ENCODE assay signal across 12 cellular contexts in the genomic region with DNA sequence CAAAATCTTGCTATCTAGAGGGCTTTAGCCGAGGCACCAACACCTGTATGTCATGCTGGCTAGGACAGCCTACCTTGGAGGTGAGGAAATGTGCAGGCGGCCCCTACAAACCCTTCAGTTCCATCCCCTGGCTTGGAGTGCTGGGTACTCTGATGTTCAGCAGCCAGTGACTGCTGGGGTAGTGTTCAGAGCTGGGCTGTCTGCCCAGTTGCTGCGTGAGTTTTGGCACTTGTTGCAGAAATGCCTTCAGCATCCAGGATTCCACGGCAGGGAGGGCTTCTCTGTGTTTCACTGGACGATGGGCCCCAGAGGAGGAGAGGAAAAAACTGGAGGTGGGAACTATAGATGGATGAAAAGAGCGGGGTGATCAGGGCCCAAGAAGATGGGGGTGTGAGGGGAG. TPM values are rescaled to one million over a fixed set of nuclear protein-coding genes. Genes with fewer than 3 reads are reported as not detected.
DNase-seq lines count a peak whose midpoint lies in the region; ATAC-seq and TF ChIP-seq lines count a peak whose summit lies in the region.
"Had no signal": no experiment of that assay in that cellular context is flagged by ENCODE, and none has a peak within 500 bp of the region (broad histone marks: within the 10 kb centered on the region; RNA-seq: fewer than 3 reads in every experiment).

No MANE protein-coding gene starts in this region.

- H3K27ac Mint-ChIP-seq in activated CD8-positive, alpha-beta memory T cell treated with anti-CD3 and anti-CD28 coated beads, Interleukin-2, amount 10 ng/mL, durations not matched to agents 7 days and 5 days, result no peak overlapping the region
- no peak overlapping the region for H3K27ac Mint-ChIP-seq in CD8-positive, alpha-beta memory T cell
- H3K27ac Mint-ChIP-seq: stimulated activated naive CD8-positive, alpha-beta T cell treated with anti-CD3 and anti-CD28 coated beads, Interleukin-15, Interleukin-2, amounts not matched to agents 100 ng/mL and 50 ng/mL, for 24 hours had no signal

- H3K4me1 ChIP-seq in CD8-positive, alpha-beta memory T cell (ENCODE audit: insufficient read depth, low read length), result no peaks in the 10 kb centered on the region
- H3K4me1 ChIP-seq: lower lobe of right lung had no signal

- ATAC-seq in activated CD8-positive, alpha-beta memory T cell treated with anti-CD3 and anti-CD28 coated beads, Interleukin-2, amount 10 ng/mL, durations not matched to agents 7 days and 5 days, result no peak
- no peak for ATAC-seq in HG02981 (IDR thresholded peaks at IDR 0.05; ENCODE audit: unreplicated experiment)
- no peak for ATAC-seq in GM18861 (IDR thresholded peaks at IDR 0.05; ENCODE audit: unreplicated experiment)
- ATAC-seq: lower lobe of right lung had no signal

- TF ChIP-seq CTCF in fibroblast of the aortic adventitia (IDR thresholded peaks at IDR 0.05; ENCODE audit: insufficient read depth, low read length), result no peak

- no peak overlapping the region for H3K27ac ChIP-seq in CD8-positive, alpha-beta memory T cell (ENCODE audit: low read depth, low read length)
- H3K27ac ChIP-seq: lower lobe of right lung had no signal

- H3K27me3 ChIP-seq in MG63, result no peaks in the 10 kb centered on the region
- no peaks in the 10 kb centered on the region for H3K27me3 ChIP-seq in CD8-positive, alpha-beta memory T cell (ENCODE audit: insufficient read depth, low read length, poor library complexity, severe bottlenecking)

- no peaks in the 10 kb centered on the region for H3K36me3 ChIP-seq in MG63
- peaks cover 13% of the 10 kb centered on the region for H3K36me3 ChIP-seq in CD8-positive, alpha-beta memory T cell (ENCODE audit: insufficient read depth, low read length)

- no peak overlapping the region for H3K4me3 Mint-ChIP-seq in activated CD8-positive, alpha-beta memory T cell treated with anti-CD3 and anti-CD28 coated beads, Interleukin-2, amount 10 ng/mL, durations not matched to agents 7 days and 5 days
- H3K4me3 Mint-ChIP-seq in CD8-positive, alpha-beta memory T cell, result no peak overlapping the region
- H3K4me3 Mint-ChIP-seq: stimulated activated naive CD8-positive, alpha-beta T cell treated with anti-CD3 and anti-CD28 coated beads, Interleukin-15, Interleukin-2, amounts not matched to agents 100 ng/mL and 50 ng/mL, for 24 hours had no signal

- H3K27me3 Mint-ChIP-seq in activated CD8-positive, alpha-beta memory T cell treated with anti-CD3 and anti-CD28 coated beads, Interleukin-2, amount 10 ng/mL, durations not matched to agents 7 days and 5 days, result no peaks in the 10 kb centered on the region
- H3K27me3 Mint-ChIP-seq in CD8-positive, alpha-beta memory T cell, result no peaks in the 10 kb centered on the region
- H3K27me3 Mint-ChIP-seq: stimulated activated naive CD8-positive, alpha-beta T cell treated with anti-CD3 and anti-CD28 coated beads, Interleukin-15, Interleukin-2, amounts not matched to agents 100 ng/mL and 50 ng/mL, for 24 hours had no signal

- H3K4me3 ChIP-seq in MG63, result no peak overlapping the region
- H3K4me3 ChIP-seq in fibroblast of the aortic adventitia (ENCODE audit: low read depth, low read length), result no peak overlapping the region
- no peak overlapping the region for H3K4me3 ChIP-seq in CD8-positive, alpha-beta memory T cell (ENCODE audit: low read length)
- H3K4me3 ChIP-seq: lower lobe of right lung had no signal

- H3K9me3 Mint-ChIP-seq in activated CD8-positive, alpha-beta memory T cell treated with anti-CD3 and anti-CD28 coated beads, Interleukin-2, amount 10 ng/mL, durations not matched to agents 7 days and 5 days (ENCODE audit: low read depth), result no peaks in the 10 kb centered on the region
- H3K9me3 Mint-ChIP-seq in CD8-positive, alpha-beta memory T cell, result no peaks in the 10 kb centered on the region
- H3K9me3 Mint-ChIP-seq: stimulated activated naive CD8-positive, alpha-beta T cell treated with anti-CD3 and anti-CD28 coated beads, Interleukin-15, Interleukin-2, amounts not matched to agents 100 ng/mL and 50 ng/mL, for 24 hours had no signal

- POLR2A ChIA-PET in CD8-positive, alpha-beta memory T cell (lab: Charles Lee), result no interaction called here

- H3K36me3 Mint-ChIP-seq in activated CD8-positive, alpha-beta memory T cell treated with anti-CD3 and anti-CD28 coated beads, Interleukin-2, amount 10 ng/mL, durations not matched to agents 7 days and 5 days, result no peaks in the 10 kb centered on the region
- peaks cover 3 to 30% (median 5%) of the 10 kb centered on the region in 3 donors for H3K36me3 Mint-ChIP-seq in CD8-positive, alpha-beta memory T cell

- CTCF ChIA-PET in activated CD8-positive, alpha-beta memory T cell treated with anti-CD3 and anti-CD28 coated beads, Interleukin-2, amount 10 ng/mL, durations not matched to agents 7 days and 5 days (lab: Charles Lee), result interaction anchor here (1.4 to 1.6 kb wide), 2 partner anchors 8 to 9 kb away, joined by 3 to 4 read pairs; no protein-coding TSS in a partner anchor
- CTCF ChIA-PET in CD8-positive, alpha-beta memory T cell (lab: Charles Lee), result interaction anchor here (1.0 kb wide), 1 partner anchor 8 kb away, joined by 5 read pairs; no protein-coding TSS in a partner anchor

- H3K9me3 ChIP-seq in MG63, result no peaks in the 10 kb centered on the region
- no peaks in the 10 kb centered on the region for H3K9me3 ChIP-seq in CD8-positive, alpha-beta memory T cell (ENCODE audit: low read length)
- H3K9me3 ChIP-seq: lower lobe of right lung had no signal

- peak; percentile 15 for DNase-seq in AG08395 (ENCODE audit: low spot score)
- peak; percentile 51 for DNase-seq in MG63
- DNase-seq in fibroblast of the aortic adventitia (ENCODE audit: low read depth), result peak; percentile 76
- DNase-seq in middle frontal gyrus (ENCODE audit: extremely low spot score, low spot score), result peak; percentile 66
- DNase-seq in activated CD8-positive, alpha-beta memory T cell treated with anti-CD3 and anti-CD28 coated beads, Interleukin-2, amount 10 ng/mL, durations not matched to agents 7 days and 5 days, result no peak
- DNase-seq in CD8-positive, alpha-beta memory T cell, result no peak
- DNase-seq: activated effector memory CD4-positive, alpha-beta T cell treated with anti-CD3 and anti-CD28 coated beads, Interleukin-2, amount 50 U/mL, for 16 hours; lower lobe of right lung; NCI-H2227 treated with DMSO at 0.1 percent for 48 hours had no signal

- no peaks in the 10 kb centered on the region for H3K4me1 Mint-ChIP-seq in activated CD8-positive, alpha-beta memory T cell treated with anti-CD3 and anti-CD28 coated beads, Interleukin-2, amount 10 ng/mL, durations not matched to agents 7 days and 5 days
- no peaks in the 10 kb centered on the region for H3K4me1 Mint-ChIP-seq in CD8-positive, alpha-beta memory T cell

RNA-seq across cellular contexts. Expression of gene SWI5, which starts 10.4 kb away (rescaled TPM):
- 24.1 and 42.3 TPM in 2 replicates for total RNA-seq in MG63 (2014; rRNA removed; shearing (Covaris generic); ENCODE audit: low replicate concordance)
- total RNA-seq in fibroblast of the aortic adventitia (ENCODE audit: low replicate concordance), result 21.5 and 35.2 TPM in 2 replicates
- total RNA-seq in activated CD8-positive, alpha-beta memory T cell treated with anti-CD3 and anti-CD28 coated beads, Interleukin-2, amount 10 ng/mL, durations not matched to agents 7 days and 5 days, result 10 to 100 TPM; 11.8 to 12.1 TPM
- 10 to 100 TPM; 18.1 to 20.9 TPM for total RNA-seq in CD8-positive, alpha-beta memory T cell
- polyA plus RNA-seq in CD8-positive, alpha-beta memory T cell, result 27.8 TPM

RNA-seq across cellular contexts. Expression of gene GOLGA2, which starts 10.6 kb away (rescaled TPM):
- 51.0 and 70.3 TPM in 2 replicates for total RNA-seq in MG63 (2014; rRNA removed; shearing (Covaris generic); ENCODE audit: low replicate concordance)
- 63.5 and 108 TPM in 2 replicates for total RNA-seq in fibroblast of the aortic adventitia (ENCODE audit: low replicate concordance)
- 10 to 100 TPM; 47.6 to 57.2 TPM for total RNA-seq in activated CD8-positive, alpha-beta memory T cell treated with anti-CD3 and anti-CD28 coated beads, Interleukin-2, amount 10 ng/mL, durations not matched to agents 7 days and 5 days
- total RNA-seq in CD8-positive, alpha-beta memory T cell, result 10 to 100 TPM; 35.4 to 35.5 TPM
- polyA plus RNA-seq in CD8-positive, alpha-beta memory T cell, result 8.8 TPM

RNA-seq across cellular contexts. Expression of gene TRUB2, which starts 35.8 kb away (rescaled TPM):
- total RNA-seq in MG63 (2014; rRNA removed; shearing (Covaris generic); ENCODE audit: low replicate concordance), result 12.3 and 26.9 TPM in 2 replicates
- 13.6 and 26.2 TPM in 2 replicates for total RNA-seq in fibroblast of the aortic adventitia (ENCODE audit: low replicate concordance)
- 10 to 100 TPM; 22.3 to 34.2 TPM for total RNA-seq in activated CD8-positive, alpha-beta memory T cell treated with anti-CD3 and anti-CD28 coated beads, Interleukin-2, amount 10 ng/mL, durations not matched to agents 7 days and 5 days
- 10 to 100 TPM; 48.8 to 50.4 TPM for total RNA-seq in CD8-positive, alpha-beta memory T cell
- 23.6 TPM for polyA plus RNA-seq in CD8-positive, alpha-beta memory T cell

RNA-seq across cellular contexts. Expression of gene COQ4, which starts 36.2 kb away (rescaled TPM):
- 18.7 and 36.6 TPM in 2 replicates for total RNA-seq in MG63 (2014; rRNA removed; shearing (Covaris generic); ENCODE audit: low replicate concordance)
- total RNA-seq in fibroblast of the aortic adventitia (ENCODE audit: low replicate concordance), result 13.5 and 34.9 TPM in 2 replicates
- total RNA-seq in activated CD8-positive, alpha-beta memory T cell treated with anti-CD3 and anti-CD28 coated beads, Interleukin-2, amount 10 ng/mL, durations not matched to agents 7 days and 5 days, result 10 to 100 TPM; 29.8 to 41.1 TPM
- 10 to 100 TPM; 51.1 to 56.9 TPM for total RNA-seq in CD8-positive, alpha-beta memory T cell
- 36.9 TPM for polyA plus RNA-seq in CD8-positive, alpha-beta memory T cell

RNA-seq across cellular contexts. Expression of gene SLC27A4, which starts 53.9 kb away (rescaled TPM):
- total RNA-seq in MG63 (2014; rRNA removed; shearing (Covaris generic); ENCODE audit: low replicate concordance), result 10.9 and 31.1 TPM in 2 replicates
- total RNA-seq in fibroblast of the aortic adventitia (ENCODE audit: low replicate concordance), result 23.5 and 27.9 TPM in 2 replicates
- total RNA-seq in activated CD8-positive, alpha-beta memory T cell treated with anti-CD3 and anti-CD28 coated beads, Interleukin-2, amount 10 ng/mL, durations not matched to agents 7 days and 5 days, result 10 to 100 TPM; 19.3 to 26.1 TPM
- total RNA-seq in CD8-positive, alpha-beta memory T cell, result 10 to 100 TPM; 41.2 to 46.0 TPM
- polyA plus RNA-seq in CD8-positive, alpha-beta memory T cell, result 11.2 TPM

Comparison
In these comparisons a context has a peak if more than half of its experiments do, and no peak if none do; other contexts are left out.
1. DNase-seq: peak in AG08395 (single experiment), MG63 (single experiment), fibroblast of the aortic adventitia (single experiment) and middle frontal gyrus (single experiment); none in activated CD8-positive, alpha-beta memory T cell treated with anti-CD3 and anti-CD28 coated beads, Interleukin-2, amount 10 ng/mL, durations not matched to agents 7 days and 5 days (single experiment) and CD8-positive, alpha-beta memory T cell (0 of 5).